In the genomic region with DNA sequence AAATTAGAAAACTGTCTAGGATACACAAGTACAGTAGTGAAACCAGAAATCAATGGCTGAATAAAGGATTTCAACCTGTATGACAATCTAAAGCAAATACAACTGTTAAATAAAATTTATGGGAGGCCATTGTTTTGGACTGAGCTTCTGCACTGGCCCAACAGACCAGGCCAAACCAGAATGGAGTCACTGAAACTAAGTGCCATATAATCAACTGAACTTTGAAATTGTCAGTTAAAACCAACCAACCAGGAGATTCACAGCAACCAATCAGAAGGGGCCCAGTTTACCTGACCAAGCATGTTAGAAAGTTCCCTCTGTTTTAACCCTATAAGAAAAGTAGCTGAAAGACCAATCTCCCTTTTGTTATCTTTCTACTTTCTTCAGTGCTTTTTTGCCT, we compare ENCODE assay signal across 29 cellular contexts.
"Had no signal": no experiment of that assay in that cellular context is flagged by ENCODE, and none has a peak within 500 bp of the region (broad histone marks: within the 10 kb centered on the region; RNA-seq: fewer than 3 reads in every experiment).

No MANE protein-coding gene starts in this region.

- H3K27ac Mint-ChIP-seq: dendritic cell treated with granulocyte-macrophage colony-stimulating factor and Interleukin-4, amounts not matched to agents 40 ng/mL and 50 ng/mL, for 4 days; mesothelial cell of epicardium; naive thymus-derived CD4-positive, alpha-beta T cell; stimulated activated memory B cell treated with anti-CD40 and anti-IgM and Interleukin-4, amounts not matched to agents 10 μg/mL and 1 μg/mL and 100 μg/mL, for 72 hours; stimulated activated naive CD8-positive, alpha-beta T cell treated with anti-CD3 and anti-CD28 coated beads, Interleukin-15, Interleukin-2, amounts not matched to agents 100 ng/mL and 50 ng/mL, for 24 hours had no signal

- DNase-seq: effector memory CD4-positive, alpha-beta T cell; foreskin keratinocyte; heart left ventricle; kidney; left lung; mesenchymal stem cell; naive thymus-derived CD4-positive, alpha-beta T cell; nucleus accumbens; ovary; posterior cingulate gyrus; psoas muscle; right cardiac atrium; sigmoid colon; spleen; stimulated activated CD4-positive, alpha-beta T cell treated with anti-CD3 and anti-CD28 coated beads, Interleukin-4, amount 100 ng/mL, for 4 hours; upper lobe of left lung had no signal

- H3K27ac ChIP-seq: esophagus muscularis mucosa, foreskin keratinocyte, gastroesophageal sphincter, heart left ventricle, hepatocyte, left lung, ovary, psoas muscle, sigmoid colon, spleen, thoracic aorta, tibial nerve, upper lobe of left lung had no signal

- ATAC-seq: foreskin keratinocyte; gastroesophageal sphincter; heart left ventricle; left lung; naive thymus-derived CD4-positive, alpha-beta T cell; psoas muscle; right cardiac atrium; stimulated activated memory B cell treated with anti-CD40 and anti-IgM and Interleukin-4, amounts not matched to agents 10 μg/mL and 1 μg/mL and 100 μg/mL, for 72 hours had no signal

- H3K36me3 Mint-ChIP-seq: mesothelial cell of epicardium; naive thymus-derived CD4-positive, alpha-beta T cell; stimulated activated memory B cell treated with anti-CD40 and anti-IgM and Interleukin-4, amounts not matched to agents 10 μg/mL and 1 μg/mL and 100 μg/mL, for 72 hours had no signal

- H3K27me3 ChIP-seq: esophagus muscularis mucosa, foreskin keratinocyte, gastroesophageal sphincter, heart left ventricle, hepatocyte, left lung, ovary, sigmoid colon, spleen, tibial nerve, upper lobe of left lung had no signal

- H3K4me1 ChIP-seq: esophagus muscularis mucosa, foreskin keratinocyte, gastroesophageal sphincter, heart left ventricle, left lung, psoas muscle, sigmoid colon, spleen, tibial nerve, upper lobe of left lung had no signal

- H3K36me3 ChIP-seq: esophagus muscularis mucosa, gastroesophageal sphincter, heart left ventricle, left lung, ovary, sigmoid colon, spleen, thoracic aorta, tibial nerve, upper lobe of left lung had no signal

- H3K9me3 Mint-ChIP-seq: dendritic cell treated with granulocyte-macrophage colony-stimulating factor and Interleukin-4, amounts not matched to agents 40 ng/mL and 50 ng/mL, for 4 days; mesothelial cell of epicardium; naive thymus-derived CD4-positive, alpha-beta T cell; nephron; stimulated activated memory B cell treated with anti-CD40 and anti-IgM and Interleukin-4, amounts not matched to agents 10 μg/mL and 1 μg/mL and 100 μg/mL, for 72 hours; stimulated activated naive CD8-positive, alpha-beta T cell treated with anti-CD3 and anti-CD28 coated beads, Interleukin-15, Interleukin-2, amounts not matched to agents 100 ng/mL and 50 ng/mL, for 24 hours had no signal

- H2AFZ ChIP-seq: hepatocyte had no signal

- H3K4me3 Mint-ChIP-seq: dendritic cell treated with granulocyte-macrophage colony-stimulating factor and Interleukin-4, amounts not matched to agents 40 ng/mL and 50 ng/mL, for 4 days; mesothelial cell of epicardium; naive thymus-derived CD4-positive, alpha-beta T cell; nephron; stimulated activated memory B cell treated with anti-CD40 and anti-IgM and Interleukin-4, amounts not matched to agents 10 μg/mL and 1 μg/mL and 100 μg/mL, for 72 hours; stimulated activated naive CD8-positive, alpha-beta T cell treated with anti-CD3 and anti-CD28 coated beads, Interleukin-15, Interleukin-2, amounts not matched to agents 100 ng/mL and 50 ng/mL, for 24 hours had no signal

- H3K4me3 ChIP-seq: esophagus muscularis mucosa, gastroesophageal sphincter, heart left ventricle, hepatocyte, left lung, ovary, psoas muscle, sigmoid colon, spleen, thoracic aorta, tibial nerve, upper lobe of left lung had no signal

- H3K4me2 ChIP-seq: hepatocyte had no signal

- H3K4me1 Mint-ChIP-seq: naive thymus-derived CD4-positive, alpha-beta T cell had no signal

- FAIRE-seq: colon, endothelial cell of umbilical vein, kidney, urothelium cell line had no signal

- H3K27me3 Mint-ChIP-seq: dendritic cell treated with granulocyte-macrophage colony-stimulating factor and Interleukin-4, amounts not matched to agents 40 ng/mL and 50 ng/mL, for 4 days; stimulated activated memory B cell treated with anti-CD40 and anti-IgM and Interleukin-4, amounts not matched to agents 10 μg/mL and 1 μg/mL and 100 μg/mL, for 72 hours; stimulated activated naive CD8-positive, alpha-beta T cell treated with anti-CD3 and anti-CD28 coated beads, Interleukin-15, Interleukin-2, amounts not matched to agents 100 ng/mL and 50 ng/mL, for 24 hours had no signal

- H3K79me2 ChIP-seq: hepatocyte had no signal

- H3K9me3 ChIP-seq: esophagus muscularis mucosa, gastroesophageal sphincter, left lung, ovary, psoas muscle, sigmoid colon, spleen, thoracic aorta, tibial nerve, upper lobe of left lung had no signal
